27 cellular contexts compared by ENCODE assay signal in genomic region chr6:9901376-9901775, GRCh38.
"Had no signal": no experiment of that assay in that cellular context is flagged by ENCODE, and none has a peak within 500 bp of the region (broad histone marks: within the 10 kb centered on the region; RNA-seq: fewer than 3 reads in every experiment).

No MANE protein-coding gene starts in this region.

- DNase-seq: stimulated activated CD4-positive, alpha-beta T cell treated with anti-CD3 and anti-CD28 coated beads, Interleukin-2, amount 100 ng/mL, for 48 hours; stimulated activated CD4-positive, alpha-beta T cell treated with anti-CD3 and anti-CD28 coated beads, Interleukin-4, amount 100 ng/mL, for 1 hour; stimulated activated CD4-positive, alpha-beta T cell treated with anti-CD3 and anti-CD28 coated beads, Interleukin-4, amount 100 ng/mL, for 24 hours; stimulated activated CD4-positive, alpha-beta T cell treated with anti-CD3 and anti-CD28 coated beads, Interleukin-4, amount 100 ng/mL, for 4 hours; stimulated activated CD8-positive, alpha-beta memory T cell treated with anti-CD3 and anti-CD28 coated beads, Interleukin-4, amount 100 ng/mL, for 48 hours; stimulated activated naive B cell treated with anti-CD40 and anti-IgM and Interleukin-4, amounts not matched to agents 10 μg/mL and 1 μg/mL and 100 μg/mL, for 72 hours; stimulated activated naive CD4-positive, alpha-beta T cell; stimulated activated naive CD4-positive, alpha-beta T cell treated with Interleukin-2 at 50 U/mL for 16 hours; stimulated activated naive CD8-positive, alpha-beta T cell treated with anti-CD3 and anti-CD28 coated beads, Interleukin-15, amount 100 ng/mL, for 72 hours; stimulated activated naive CD8-positive, alpha-beta T cell treated with anti-CD3 and anti-CD28 coated beads, Interleukin-15, Interleukin-2, amounts not matched to agents 100 U/mL and 50 U/mL, for 24 hours; stomach; substantia nigra; testis; thyroid gland; tibial artery; transverse colon; trophoblast cell; upper lobe of left lung; upper lobe of right lung; uterus had no signal

- H3K9me3 ChIP-seq: stomach, suprapubic skin, testis, thoracic aorta, thyroid gland, tibial artery, tibial nerve, transverse colon, upper lobe of left lung, upper lobe of right lung, uterus, vagina had no signal

- H3K27me3 ChIP-seq: stomach, suprapubic skin, testis, thyroid gland, tibial artery, tibial nerve, transverse colon, upper lobe of left lung, upper lobe of right lung, uterus, vagina had no signal

- H3K36me3 ChIP-seq: stomach, suprapubic skin, thoracic aorta, thyroid gland, tibial artery, tibial nerve, transverse colon, upper lobe of left lung, upper lobe of right lung, uterus, vagina had no signal

- H3K4me1 ChIP-seq: stomach, suprapubic skin, testis, thyroid gland, tibial artery, tibial nerve, transverse colon, upper lobe of left lung, upper lobe of right lung, uterus, vagina had no signal

- FAIRE-seq: urothelium cell line had no signal

- ATAC-seq: stimulated activated effector memory CD8-positive, alpha-beta T cell treated with anti-CD3 and anti-CD28 coated beads, Interleukin-12 subunit alpha, Interleukin-12 subunit beta, amount 100 ng/mL, for 72 hours; stimulated activated memory B cell treated with anti-CD40 and anti-IgM and Interleukin-4, amounts not matched to agents 10 μg/mL and 1 μg/mL and 100 μg/mL, for 72 hours; stimulated activated naive B cell treated with anti-CD40 and anti-IgM and Interleukin-4, amounts not matched to agents 10 μg/mL and 1 μg/mL and 100 μg/mL, for 72 hours; stimulated activated naive CD8-positive, alpha-beta T cell treated with anti-CD3 and anti-CD28 coated beads, Interleukin-15, amount 100 ng/mL, for 72 hours; stimulated activated naive CD8-positive, alpha-beta T cell treated with anti-CD3 and anti-CD28 coated beads, Interleukin-15, Interleukin-2, amounts not matched to agents 100 U/mL and 50 U/mL, for 24 hours; upper lobe of right lung had no signal

- H3K4me3 ChIP-seq: stomach, suprapubic skin, testis, thoracic aorta, thyroid gland, tibial artery, tibial nerve, transverse colon, upper lobe of left lung, upper lobe of right lung, uterus, vagina had no signal

- H3K27ac ChIP-seq: stomach, suprapubic skin, testis, thoracic aorta, thyroid gland, tibial artery, tibial nerve, transverse colon, upper lobe of left lung, upper lobe of right lung, uterus, vagina had no signal
